Comparison of ENCODE assay signal across 1 cellular context in genomic region chr9:107282759-107283620, GRCh38.
TF ChIP-seq lines count a peak whose summit lies in the region.

TSS of gene RAD23B (plus strand) at chr9:107283279. CDS start at chr9:107283630, 351 bp downstream.

TF ChIP-seq in HepG2, 621 proteins besides CTCF, POLR2A, EP300 and RAD21 (continued from another document and continues in another):
- TF ChIP-seq HMGXB4 (CRISPR knock-in tag; IDR thresholded peaks at IDR 0.05; ENCODE audit: borderline replicate concordance in 1 of 2, low read depth in 1 of 2) (peak in 1 of 2 experiments; percentile 72; a peak in 3 of 4 replicates), CREB1 (IDR thresholded peaks at IDR 0.05) (no peak; the same call in 1 of the 2 replicates), CREB1 (CRISPR knock-in tag; IDR thresholded peaks at IDR 0.05) (no peak; the same call in 1 of the 2 replicates), JUN (CRISPR knock-in tag; IDR thresholded peaks at IDR 0.05) (0 out of 2 replicates have a peak, but pooled peaks have one; percentile 47), ZNF234 (CRISPR knock-in tag; conservative IDR thresholded peaks at IDR 0.05) (no peak), KLF16 (CRISPR knock-in tag; IDR thresholded peaks at IDR 0.05) (peak in 1 of 2 experiments; percentile 72; a peak in 2 of 4 replicates), ATF5 (CRISPR knock-in tag; IDR thresholded peaks at IDR 0.05; ENCODE audit: low read depth) (no peak; the same call in 1 of the 2 replicates), NR2F2 (IDR thresholded peaks at IDR 0.05; ENCODE audit: borderline replicate concordance, low read depth) (peak; percentile 31; the same call in 1 of the 2 replicates), GTF2F1 (IDR thresholded peaks at IDR 0.05; ENCODE audit: low read length) (no peak), ZNF790 (CRISPR knock-in tag; IDR thresholded peaks at IDR 0.05; ENCODE audit: borderline replicate concordance) (peak; percentile 78; the same call in 1 of the 2 replicates), AGO1 (IDR thresholded peaks at IDR 0.05; ENCODE audit: low read depth, low read length, poor library complexity, severe bottlenecking) (peak; percentile 61), ERF (CRISPR knock-in tag; IDR thresholded peaks at IDR 0.05) (no peak; the same call in 1 of the 2 replicates), ZNF775 (CRISPR knock-in tag; IDR thresholded peaks at IDR 0.05; ENCODE audit: borderline replicate concordance) (no peak), TEAD2 (CRISPR knock-in tag; IDR thresholded peaks at IDR 0.05) (no peak), TFDP2 (CRISPR knock-in tag; IDR thresholded peaks at IDR 0.05) (peak; percentile 65), THYN1 (CRISPR knock-in tag; IDR thresholded peaks at IDR 0.05; ENCODE audit: borderline replicate concordance, low read depth) (no peak), SUZ12 (IDR thresholded peaks at IDR 0.05; ENCODE audit: low read depth, low read length) (no peak), HBP1 (CRISPR knock-in tag; IDR thresholded peaks at IDR 0.05; ENCODE audit: low read depth) (peak; percentile 66; the same call in 1 of the 2 replicates), IRF1 (CRISPR knock-in tag; IDR thresholded peaks at IDR 0.05; ENCODE audit: low read depth) (no peak), NFRKB (IDR thresholded peaks at IDR 0.05) (no peak), ZNF460 (CRISPR knock-in tag; IDR thresholded peaks at IDR 0.05; ENCODE audit: borderline replicate concordance) (no peak), HMGA1 (CRISPR knock-in tag; conservative IDR thresholded peaks at IDR 0.05) (no peak), TFDP1 (CRISPR knock-in tag; IDR thresholded peaks at IDR 0.05; ENCODE audit: borderline replicate concordance) (peak; percentile 24; the same call in 1 of the 2 replicates), ARID4A (CRISPR knock-in tag; IDR thresholded peaks at IDR 0.05; ENCODE audit: borderline replicate concordance) (peak; percentile 86; the same call in 1 of the 2 replicates), ZMYM4 (CRISPR knock-in tag; IDR thresholded peaks at IDR 0.05) (peak; percentile 76), ARID3A (IDR thresholded peaks at IDR 0.05; ENCODE audit: low read depth, low read length) (0 out of 2 replicates have a peak, but pooled peaks have one; percentile 6), SKIL (CRISPR knock-in tag; IDR thresholded peaks at IDR 0.05; ENCODE audit: borderline replicate concordance) (no peak), POLR2AphosphoS2 (IDR thresholded peaks at IDR 0.05; ENCODE audit: low read depth, low read length) (0 out of 2 replicates have a peak, but pooled peaks have one; percentile 60), NKX3-1 (CRISPR knock-in tag; IDR thresholded peaks at IDR 0.05) (no peak), KLF6 (CRISPR knock-in tag; IDR thresholded peaks at IDR 0.05) (peak; percentile 54; the same call in 1 of the 2 replicates), SALL2 (CRISPR knock-in tag; IDR thresholded peaks at IDR 0.05) (peak; percentile 76), ARID5B (CRISPR knock-in tag; IDR thresholded peaks at IDR 0.05) (peak; percentile 23; the same call in 1 of the 2 replicates), NFYB (CRISPR knock-in tag; IDR thresholded peaks at IDR 0.05) (no peak; the same call in 1 of the 2 replicates), ELF3 (CRISPR knock-in tag; IDR thresholded peaks at IDR 0.05) (peak; percentile 65), FOXJ3 (CRISPR knock-in tag; IDR thresholded peaks at IDR 0.05; ENCODE audit: borderline replicate concordance) (0 out of 2 replicates have a peak, but pooled peaks have one; percentile 39), RFX5 (IDR thresholded peaks at IDR 0.05; ENCODE audit: low read depth, low read length) (no peak), ESRRA (CRISPR knock-in tag; IDR thresholded peaks at IDR 0.05; ENCODE audit: low read depth) (peak; percentile 84)
